In the genomic region with DNA sequence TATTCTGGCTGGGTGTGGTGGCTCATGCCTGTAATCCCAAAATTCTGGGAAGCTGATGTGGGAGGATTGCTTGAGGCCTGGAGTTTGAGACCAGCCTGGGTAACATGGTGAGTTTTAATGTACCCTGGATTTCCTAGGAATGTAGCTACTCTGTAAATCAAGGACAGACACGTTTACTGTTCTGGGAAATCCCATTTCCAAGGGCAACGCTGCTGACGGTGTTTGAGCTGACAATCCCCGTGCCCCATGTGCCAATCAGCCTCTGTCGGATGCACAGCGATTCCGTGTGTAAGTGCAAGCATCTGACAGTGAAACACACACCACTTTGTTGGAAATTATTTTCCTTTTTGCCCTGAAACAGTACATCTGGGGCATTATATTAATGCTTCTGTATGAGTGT, we compare ENCODE assay signal across 18 cellular contexts. TPM values are rescaled to one million over a fixed set of nuclear protein-coding genes. Genes with fewer than 3 reads are reported as not detected.
A peak's percentile ranks its signal among the peaks of the same experiment; 100 is the strongest.
DNase-seq lines count a peak whose midpoint lies in the region; ATAC-seq and TF ChIP-seq lines count a peak whose summit lies in the region.
"Had no signal": no experiment of that assay in that cellular context is flagged by ENCODE, and none has a peak within 500 bp of the region (broad histone marks: within the 10 kb centered on the region; RNA-seq: fewer than 3 reads in every experiment).

No MANE protein-coding gene starts in this region.

- no peaks in the 10 kb centered on the region for H3K9me3 ChIP-seq in naive thymus-derived CD4-positive, alpha-beta T cell (ENCODE audit: control insufficient read depth in 2 of 3, low read length in 3 of 3)
- H3K9me3 ChIP-seq: adrenal gland, esophagus muscularis mucosa, HAP-1, prostate gland had no signal

- H3K4me1 ChIP-seq in GM23338 (ENCODE audit: insufficient read depth) = no peaks in the 10 kb centered on the region
- H3K4me1 ChIP-seq in naive thymus-derived CD4-positive, alpha-beta T cell (ENCODE audit: control insufficient read depth in 2 of 2, insufficient read depth in 2 of 2, low read length in 2 of 2) = no peaks in the 10 kb centered on the region
- H3K4me1 ChIP-seq: adrenal gland, HAP-1, prostate gland had no signal

- H3K9me3 Mint-ChIP-seq in GM23338 (peaks cover 5% of the 10 kb centered on the region; the same call in 2 of the 3 replicates), T-cell (no peaks in the 10 kb centered on the region)
- no peaks in the 10 kb centered on the region for H3K9me3 Mint-ChIP-seq in naive thymus-derived CD4-positive, alpha-beta T cell
- H3K9me3 Mint-ChIP-seq: IgD-negative memory B cell had no signal

- POLR2A ChIA-PET in T-cell (lab: Charles Lee) = interaction anchor here in 1 of 2 donors (0.6 kb wide), 1 partner anchor 38 kb away, joined by 4 read pairs; no protein-coding TSS in a partner anchor
- POLR2A ChIA-PET in naive thymus-derived CD4-positive, alpha-beta T cell (lab: Charles Lee) = no interaction called here

- no peak overlapping the region for H3K4me2 ChIP-seq in GM23338

- H3K27me3 ChIP-seq in GM23338 (ENCODE audit: insufficient read depth) = no peaks in the 10 kb centered on the region
- no peaks in the 10 kb centered on the region for H3K27me3 ChIP-seq in naive thymus-derived CD4-positive, alpha-beta T cell (ENCODE audit: control insufficient read depth in 2 of 2, insufficient read depth in 2 of 2, low read length in 2 of 2)
- H3K27me3 ChIP-seq: adrenal gland, esophagus muscularis mucosa had no signal

- ATAC-seq in GM23338 = no peak
- ATAC-seq in T-cell (replicated peaks in 1 of 4) = no peak
- ATAC-seq in naive thymus-derived CD4-positive, alpha-beta T cell = no peak
- no peak for ATAC-seq in HG03097 (IDR thresholded peaks at IDR 0.05; ENCODE audit: low FRiP score, unreplicated experiment)

- CTCF ChIA-PET in T-cell (lab: Charles Lee) = no interaction called here
- CTCF ChIA-PET in naive thymus-derived CD4-positive, alpha-beta T cell (lab: Charles Lee) = interaction anchor here (0.6 kb wide), 1 partner anchor 429 kb away, joined by 3 read pairs; no protein-coding TSS in a partner anchor

- H3K4me3 ChIP-seq in GM23338 = no peak overlapping the region
- no peak overlapping the region for H3K4me3 ChIP-seq in naive thymus-derived CD4-positive, alpha-beta T cell (ENCODE audit: low read length)
- H3K4me3 ChIP-seq: adrenal gland, esophagus muscularis mucosa, HAP-1, prostate gland had no signal

- H3K36me3 ChIP-seq in GM23338 (ENCODE audit: insufficient read depth) = peaks cover 22% of the 10 kb centered on the region
- H3K36me3 ChIP-seq in naive thymus-derived CD4-positive, alpha-beta T cell (ENCODE audit: control insufficient read depth in 2 of 3, insufficient read depth in 3 of 3, low read length in 3 of 3) = peaks cover 0 to 20% (median 0%) of the 10 kb centered on the region in 3 experiments

- H3K27ac Mint-ChIP-seq in GM23338 (no peak overlapping the region), T-cell (peak overlapping the region; percentile 17 to 46)
- H3K27ac Mint-ChIP-seq in naive thymus-derived CD4-positive, alpha-beta T cell = peak overlapping the region in 7 of 9 donors; percentile 12 to 82 (median 40)
- H3K27ac Mint-ChIP-seq: activated CD4-positive, alpha-beta T cell treated with anti-CD3 and anti-CD28 coated beads for 36 hours; IgD-negative memory B cell had no signal

- H3K27ac ChIP-seq in GM23338 (ENCODE audit: low read depth) = 0 out of 2 replicates have a peak overlapping the region, but pooled peaks have one; percentile 59
- H3K27ac ChIP-seq in naive thymus-derived CD4-positive, alpha-beta T cell (ENCODE audit: low read depth, low read length) = no peak overlapping the region
- H3K27ac ChIP-seq: esophagus muscularis mucosa had no signal

- H3F3A ChIP-seq in GM23338 (replicated peaks; ENCODE audit: low read depth) = peaks cover 25% of the 10 kb centered on the region; the same call in 1 of the 2 replicates

- peaks cover 47% of the 10 kb centered on the region for H3K36me3 Mint-ChIP-seq in GM23338 (ENCODE audit: low read depth)
- peaks cover 16% of the 10 kb centered on the region for H3K36me3 Mint-ChIP-seq in T-cell
- H3K36me3 Mint-ChIP-seq in naive thymus-derived CD4-positive, alpha-beta T cell = peaks cover 0 to 20% (median 17%) of the 10 kb centered on the region in 5 donors

- TF ChIP-seq CTCF in GM23338 (conservative IDR thresholded peaks at IDR 0.05; ENCODE audit: low read depth in 2 of 2) = no peak

- H3K4me3 Mint-ChIP-seq in GM23338 (no peak overlapping the region), T-cell (no peak overlapping the region)
- no peak overlapping the region for H3K4me3 Mint-ChIP-seq in naive thymus-derived CD4-positive, alpha-beta T cell
- H3K4me3 Mint-ChIP-seq: activated CD4-positive, alpha-beta T cell treated with anti-CD3 and anti-CD28 coated beads for 36 hours; IgD-negative memory B cell had no signal

- H3K4me1 Mint-ChIP-seq in GM23338 (no peaks in the 10 kb centered on the region), T-cell (peaks cover 0 to 11% (median 10%) of the 10 kb centered on the region in 3 donors)
- H3K4me1 Mint-ChIP-seq in naive thymus-derived CD4-positive, alpha-beta T cell = peaks cover 0 to 14% (median 9%) of the 10 kb centered on the region in 7 donors
- H3K4me1 Mint-ChIP-seq: activated CD4-positive, alpha-beta T cell treated with anti-CD3 and anti-CD28 coated beads for 36 hours had no signal

- no peaks in the 10 kb centered on the region for H3K9me2 ChIP-seq in GM23338 (ENCODE audit: insufficient read depth)

- H4K20me1 ChIP-seq in GM23338 (replicated peaks; ENCODE audit: insufficient read depth) = no peaks in the 10 kb centered on the region; the same call in 1 of the 2 replicates

- no peaks in the 10 kb centered on the region for H3K79me2 ChIP-seq in GM23338 (replicated peaks; ENCODE audit: insufficient read depth)

- intact Hi-C loops in naive thymus-derived CD4-positive, alpha-beta T cell (cut with micrococcal nuclease) = no loop called here

- H2AFZ ChIP-seq in GM23338 = no peak overlapping the region

- DNase-seq in GM23338 (ENCODE audit: low spot score) (no peak), T-cell (no peak), ureter (ENCODE audit: low spot score) (no peak)
- DNase-seq in naive thymus-derived CD4-positive, alpha-beta T cell = no peak
- DNase-seq: activated CD4-positive, alpha-beta T cell treated with anti-CD3 and anti-CD28 coated beads for 36 hours; DMS53; NCI-H1048; NCI-H2171; SHP77; substantia nigra; T1000 had no signal

- H3K27me3 Mint-ChIP-seq in GM23338 (ENCODE audit: insufficient read depth, low read depth, poor library complexity) = peaks cover 8% of the 10 kb centered on the region
- H3K27me3 Mint-ChIP-seq in T-cell = no peaks in the 10 kb centered on the region
- no peaks in the 10 kb centered on the region for H3K27me3 Mint-ChIP-seq in naive thymus-derived CD4-positive, alpha-beta T cell
- H3K27me3 Mint-ChIP-seq: activated CD4-positive, alpha-beta T cell treated with anti-CD3 and anti-CD28 coated beads for 36 hours; IgD-negative memory B cell had no signal

TF ChIP-seq in GM23338, 12 proteins besides CTCF, POLR2A, EP300 and RAD21 (continues in another document):
- TF ChIP-seq EZH2 (IDR thresholded peaks at IDR 0.05; ENCODE audit: low read depth, unreplicated experiment) = no peak

RNA-seq across cellular contexts. Expression of a gene that starts 8.1 kb away (rescaled TPM):
- 0.16 TPM in 1 of 2 replicates, not detected in the other for total RNA-seq in GM23338 (2014; rRNA removed; shearing (Covaris generic))
- polyA plus RNA-seq in GM23338 (2016; fragmentation: Nextera tagmentation; extraction: Ambion mirVana) = 0.99 and 1.4 TPM in 2 replicates
- total RNA-seq in T-cell (under 1 TPM in 3 of 5 donors, not detected in 2; 0.40 to 0.55 (median 0.43) TPM), ureter (0.47 TPM)
- total RNA-seq in naive thymus-derived CD4-positive, alpha-beta T cell = under 1 TPM in 2 of 5 experiments, not detected in 3; 0.27 to 0.90 TPM
- polyA plus RNA-seq in naive thymus-derived CD4-positive, alpha-beta T cell = not detected
- polyA plus RNA-seq: BJ, IgD-negative memory B cell had no signal

RNA-seq across cellular contexts. Expression of a gene that starts 14.4 kb away (rescaled TPM):
- 77.4 and 82.0 TPM in 2 replicates for total RNA-seq in GM23338 (2014; rRNA removed; shearing (Covaris generic))
- 61.4 and 65.2 TPM in 2 replicates for polyA plus RNA-seq in GM23338 (2016; fragmentation: Nextera tagmentation; extraction: Ambion mirVana)
- total RNA-seq in T-cell (10 to 100 TPM; 19.3 to 32.9 (median 26.0) TPM), ureter (36.1 TPM)
- total RNA-seq in naive thymus-derived CD4-positive, alpha-beta T cell = 10 to 100 TPM; 13.5 to 36.0 (median 23.4) TPM
- polyA plus RNA-seq in naive thymus-derived CD4-positive, alpha-beta T cell = 10 to 100 TPM; 16.5 to 36.7 TPM

RNA-seq across cellular contexts. Expression of a gene that starts 16.8 kb away (rescaled TPM):
- total RNA-seq in GM23338 (2014; rRNA removed; shearing (Covaris generic)) = 14.0 and 19.6 TPM in 2 replicates
- polyA plus RNA-seq in GM23338 (2016; fragmentation: Nextera tagmentation; extraction: Ambion mirVana) = 16.4 and 17.6 TPM in 2 replicates
- total RNA-seq in T-cell = 10 to 100 TPM; 22.3 to 24.5 (median 22.7) TPM
- total RNA-seq in naive thymus-derived CD4-positive, alpha-beta T cell = 10 to 100 TPM; 20.9 to 27.8 (median 22.0) TPM
- 1 to 10 TPM; 3.6 to 6.8 TPM for polyA plus RNA-seq in naive thymus-derived CD4-positive, alpha-beta T cell
- total RNA-seq in ureter = 47.6 TPM

RNA-seq across cellular contexts. Expression of a gene that starts 27.7 kb away (rescaled TPM):
- total RNA-seq in GM23338 (2014; rRNA removed; shearing (Covaris generic)) = 4.7 and 8.6 TPM in 2 replicates
- polyA plus RNA-seq in GM23338 (2016; fragmentation: Nextera tagmentation; extraction: Ambion mirVana) = 22.6 and 31.3 TPM in 2 replicates
- 1 to 10 TPM; 3.5 to 9.7 (median 5.8) TPM for total RNA-seq in T-cell
- total RNA-seq in naive thymus-derived CD4-positive, alpha-beta T cell = 10 to 100 TPM in 2 of 5 experiments, 1 to 10 TPM in 3; 5.4 to 13.0 (median 9.8) TPM
- 10 to 100 TPM in 1 of 2 donors, 1 to 10 TPM in 1; 8.7 to 13.2 TPM for polyA plus RNA-seq in naive thymus-derived CD4-positive, alpha-beta T cell
- 14.9 TPM for total RNA-seq in ureter

RNA-seq across cellular contexts. Expression of a gene that starts 59.0 kb away (rescaled TPM):
- 274 and 305 TPM in 2 replicates for total RNA-seq in GM23338 (2014; rRNA removed; shearing (Covaris generic))
- polyA plus RNA-seq in GM23338 (2016; fragmentation: Nextera tagmentation; extraction: Ambion mirVana) = 158 and 174 TPM in 2 replicates
- total RNA-seq in T-cell (10 to 100 TPM; 23.3 to 43.7 (median 37.0) TPM), ureter (85.1 TPM)
- total RNA-seq in naive thymus-derived CD4-positive, alpha-beta T cell = 100 to 1,000 TPM in 1 of 5 experiments, 10 to 100 TPM in 4; 42.0 to 110 (median 48.5) TPM
- polyA plus RNA-seq in naive thymus-derived CD4-positive, alpha-beta T cell = 10 to 100 TPM; 45.8 to 47.0 TPM
